In genomic region chrX:75132672-75133071, GRCh38 we compare ENCODE assay signal across 23 cellular contexts. TPM values are rescaled to one million over a fixed set of nuclear protein-coding genes. Genes with fewer than 3 reads are reported as not detected.
DNase-seq lines count a peak whose midpoint lies in the region; ATAC-seq and TF ChIP-seq lines count a peak whose summit lies in the region.
"Had no signal": no experiment of that assay in that cellular context is flagged by ENCODE, and none has a peak within 500 bp of the region (broad histone marks: within the 10 kb centered on the region; RNA-seq: fewer than 3 reads in every experiment).

No MANE protein-coding gene starts in this region.

- CTCF ChIA-PET in CD8-positive, alpha-beta T cell (lab: Charles Lee): no interaction called here

- intact Hi-C loops in CD8-positive, alpha-beta T cell (cut with DNase I, micrococcal nuclease): no loop called here

- peak overlapping the region; percentile 46 for H3K4me3 Mint-ChIP-seq in CD8-positive, alpha-beta T cell
- peak overlapping the region; percentile 12 for H3K4me3 Mint-ChIP-seq in T-helper 17 cell
- H3K4me3 Mint-ChIP-seq in stimulated activated naive CD8-positive, alpha-beta T cell treated with anti-CD3 and anti-CD28 coated beads, Interleukin-15, Interleukin-2, amounts not matched to agents 100 ng/mL and 50 ng/mL, for 24 hours: no peak overlapping the region
- H3K4me3 Mint-ChIP-seq: CD4-positive, alpha-beta T cell had no signal

- H3K4me1 Mint-ChIP-seq in CD8-positive, alpha-beta T cell (ENCODE audit: low read depth): peaks cover 53% of the 10 kb centered on the region
- H3K4me1 Mint-ChIP-seq in T-helper 17 cell: peaks cover 16% of the 10 kb centered on the region
- H3K4me1 Mint-ChIP-seq in stimulated activated naive CD8-positive, alpha-beta T cell treated with anti-CD3 and anti-CD28 coated beads, Interleukin-15, Interleukin-2, amounts not matched to agents 100 ng/mL and 50 ng/mL, for 24 hours (ENCODE audit: low read depth): peaks cover 43% of the 10 kb centered on the region

- no peaks in the 10 kb centered on the region for H3K27me3 ChIP-seq in CD8-positive, alpha-beta T cell (ENCODE audit: insufficient read depth, low read length)
- H3K27me3 ChIP-seq in layer of hippocampus (ENCODE audit: control insufficient read depth, insufficient read depth, low read length): no peaks in the 10 kb centered on the region
- H3K27me3 ChIP-seq: SJSA1 had no signal

- H3K9me3 ChIP-seq in CD8-positive, alpha-beta T cell (ENCODE audit: low read length): no peaks in the 10 kb centered on the region
- H3K9me3 ChIP-seq in T-helper 17 cell (ENCODE audit: control insufficient read depth, low read length, poor library complexity, severe bottlenecking): no peaks in the 10 kb centered on the region
- H3K9me3 ChIP-seq: SJSA1 had no signal

- H3K4me1 ChIP-seq in CD8-positive, alpha-beta T cell (ENCODE audit: insufficient read depth, low read length): peaks cover 9% of the 10 kb centered on the region
- H3K4me1 ChIP-seq: A549; BLaER1 treated with 17β-estradiol and CSF1 and Interleukin-3, amounts not matched to agents 10 nM and 100 nM; SJSA1 had no signal

- no peak for TF ChIP-seq CTCF in CD8-positive, alpha-beta T cell (IDR thresholded peaks at IDR 0.05)

- no peaks in the 10 kb centered on the region for H3K27me3 Mint-ChIP-seq in CD8-positive, alpha-beta T cell (ENCODE audit: low read depth)
- no peaks in the 10 kb centered on the region for H3K27me3 Mint-ChIP-seq in T-helper 17 cell
- no peaks in the 10 kb centered on the region for H3K27me3 Mint-ChIP-seq in stimulated activated naive CD8-positive, alpha-beta T cell treated with anti-CD3 and anti-CD28 coated beads, Interleukin-15, Interleukin-2, amounts not matched to agents 100 ng/mL and 50 ng/mL, for 24 hours
- H3K27me3 Mint-ChIP-seq: CD4-positive, alpha-beta T cell had no signal

- POLR2A ChIA-PET in CD8-positive, alpha-beta T cell (lab: Charles Lee): no interaction called here

- no peak overlapping the region for H3K27ac Mint-ChIP-seq in CD8-positive, alpha-beta T cell
- H3K27ac Mint-ChIP-seq in T-helper 17 cell: no peak overlapping the region
- H3K27ac Mint-ChIP-seq in stimulated activated naive CD8-positive, alpha-beta T cell treated with anti-CD3 and anti-CD28 coated beads, Interleukin-15, Interleukin-2, amounts not matched to agents 100 ng/mL and 50 ng/mL, for 24 hours: peak overlapping the region; percentile 36
- H3K27ac Mint-ChIP-seq: CD4-positive, alpha-beta T cell had no signal

- H3K27ac ChIP-seq in CD8-positive, alpha-beta T cell (ENCODE audit: low read depth, low read length): no peak overlapping the region
- peak overlapping the region; percentile 12 for H3K27ac ChIP-seq in layer of hippocampus (ENCODE audit: low read depth, low read length)
- H3K27ac ChIP-seq: A549; BLaER1 treated with 17β-estradiol and CSF1 and Interleukin-3, amounts not matched to agents 10 nM and 100 nM; PC-9; SJSA1 had no signal

- ATAC-seq in CD8-positive, alpha-beta T cell: no peak
- no peak for ATAC-seq in T-helper 17 cell
- no peak for ATAC-seq in HG03571 (IDR thresholded peaks at IDR 0.05; ENCODE audit: unreplicated experiment)
- ATAC-seq in GM21390 (IDR thresholded peaks at IDR 0.05; ENCODE audit: unreplicated experiment): no peak
- ATAC-seq: A549, GM12878 had no signal

- peaks cover 7% of the 10 kb centered on the region for H3K36me3 Mint-ChIP-seq in CD8-positive, alpha-beta T cell
- no peaks in the 10 kb centered on the region for H3K36me3 Mint-ChIP-seq in T-helper 17 cell (ENCODE audit: low read depth)
- peaks cover 12% of the 10 kb centered on the region for H3K36me3 Mint-ChIP-seq in stimulated activated naive CD8-positive, alpha-beta T cell treated with anti-CD3 and anti-CD28 coated beads, Interleukin-15, Interleukin-2, amounts not matched to agents 100 ng/mL and 50 ng/mL, for 24 hours (ENCODE audit: low read depth)

- no peak for DNase-seq in CD8-positive, alpha-beta T cell
- DNase-seq in T-helper 17 cell: no peak
- DNase-seq in activated CD4-positive, alpha-beta T cell treated with anti-CD3 and anti-CD28 coated beads for 48 hours: no peak
- DNase-seq: AML-193; CD4-positive, alpha-beta T cell; COR-L47; DMS53; GDM1; NCI-H1092; NCI-H1417 treated with DMSO at 0.1 percent for 48 hours; NCI-H1694 treated with DMSO at 0.1 percent for 48 hours; NCI-H2081; NCI-H2227 treated with DMSO at 0.1 percent for 48 hours; NCI-H526 treated with DMSO at 0.1 percent for 48 hours; PC-9 had no signal

- no peak overlapping the region for H3K4me3 ChIP-seq in CD8-positive, alpha-beta T cell (ENCODE audit: low read depth, low read length)
- H3K4me3 ChIP-seq: A549; BLaER1 treated with 17β-estradiol and CSF1 and Interleukin-3, amounts not matched to agents 10 nM and 100 nM; GM12878; PC-9; SJSA1 had no signal

- no peaks in the 10 kb centered on the region for H3K9me3 Mint-ChIP-seq in CD8-positive, alpha-beta T cell
- H3K9me3 Mint-ChIP-seq in stimulated activated naive CD8-positive, alpha-beta T cell treated with anti-CD3 and anti-CD28 coated beads, Interleukin-15, Interleukin-2, amounts not matched to agents 100 ng/mL and 50 ng/mL, for 24 hours: peaks cover 3% of the 10 kb centered on the region
- H3K9me3 Mint-ChIP-seq: CD4-positive, alpha-beta T cell had no signal

- no peaks in the 10 kb centered on the region for H3K36me3 ChIP-seq in CD8-positive, alpha-beta T cell (ENCODE audit: insufficient read depth, low read length)
- H3K36me3 ChIP-seq: SJSA1 had no signal

RNA-seq across cellular contexts. Expression of gene ABCB7, which starts 23.4 kb away (rescaled TPM):
- 10 to 100 TPM; 16.6 to 17.3 TPM for total RNA-seq in CD8-positive, alpha-beta T cell
- total RNA-seq in T-helper 17 cell: 10 to 100 TPM; 16.7 to 18.9 TPM
